ENCODE assay signal across 10 cellular contexts in genomic region chr1:206809504-206810084, GRCh38. TPM values are rescaled to one million over a fixed set of nuclear protein-coding genes. Genes with fewer than 3 reads are reported as not detected.
A peak's percentile ranks its signal among the peaks of the same experiment; 100 is the strongest.
DNase-seq lines count a peak whose midpoint lies in the region; TF ChIP-seq lines count a peak whose summit lies in the region.
"Had no signal": no experiment of that assay in that cellular context is flagged by ENCODE, and none has a peak within 500 bp of the region (broad histone marks: within the 10 kb centered on the region; RNA-seq: fewer than 3 reads in every experiment).

No MANE protein-coding gene starts in this region.

- no peak overlapping the region for H3K27ac ChIP-seq in suprapubic skin
- H3K27ac ChIP-seq: BLaER1 had no signal

- H3K4me3 ChIP-seq in suprapubic skin: no peak overlapping the region
- H3K4me3 ChIP-seq: BLaER1 had no signal

- H3K9me3 ChIP-seq in suprapubic skin: peaks cover 4% of the 10 kb centered on the region

- H3K9me3 Mint-ChIP-seq in activated CD4-positive, alpha-beta T cell treated with anti-CD3 and anti-CD28 coated beads, Interleukin-2, amount 10 ng/mL, durations not matched to agents 7 days and 5 days: peaks cover 24% of the 10 kb centered on the region
- H3K9me3 Mint-ChIP-seq in activated naive CD8-positive, alpha-beta T cell treated with anti-CD3 and anti-CD28 coated beads for 36 hours: peaks cover 7% of the 10 kb centered on the region
- H3K9me3 Mint-ChIP-seq: activated B cell treated with CpG ODN at 0.5 μM for 24 hours had no signal

- H3K27me3 ChIP-seq in suprapubic skin: peaks cover 5% of the 10 kb centered on the region
- H3K27me3 ChIP-seq: BLaER1 had no signal

- no peak for TF ChIP-seq POLR2A in suprapubic skin (IDR thresholded peaks at IDR 0.05)

- H3K4me1 ChIP-seq in suprapubic skin: no peaks in the 10 kb centered on the region

- no peak for TF ChIP-seq EP300 in suprapubic skin (IDR thresholded peaks at IDR 0.05)

- no peaks in the 10 kb centered on the region for H3K36me3 ChIP-seq in suprapubic skin
- H3K36me3 ChIP-seq: BLaER1 had no signal

- CTCF ChIA-PET in activated CD4-positive, alpha-beta T cell treated with anti-CD3 and anti-CD28 coated beads, Interleukin-2, amount 10 ng/mL, durations not matched to agents 7 days and 5 days (lab: Charles Lee): interaction anchor here (0.6 to 11.9 kb wide), 31 partner anchors 8 to 179 kb away, joined by 3 to 102 read pairs (median 5); partner anchors contain the start of gene FCMR

- H3K4me3 Mint-ChIP-seq in activated CD4-positive, alpha-beta T cell treated with anti-CD3 and anti-CD28 coated beads, Interleukin-2, amount 10 ng/mL, durations not matched to agents 7 days and 5 days: no peak overlapping the region
- H3K4me3 Mint-ChIP-seq in activated naive CD8-positive, alpha-beta T cell treated with anti-CD3 and anti-CD28 coated beads for 36 hours: no peak overlapping the region
- H3K4me3 Mint-ChIP-seq: activated B cell treated with CpG ODN at 0.5 μM for 24 hours had no signal

- DNase-seq in NCI-H1417 (lab: John Stamatoyannopoulos, UW): peak; percentile 21 to 57 (median 55)
- DNase-seq in NCI-H1417 treated with DMSO at 0.1 percent for 48 hours (lab: John Stamatoyannopoulos, UW): no peak
- peak; percentile 63 for DNase-seq in activated CD4-positive, alpha-beta T cell treated with anti-CD3 and anti-CD28 coated beads, Interleukin-2, amount 10 ng/mL, durations not matched to agents 7 days and 5 days
- peak; percentile 24 for DNase-seq in kidney glomerular epithelial cell (lab: John Stamatoyannopoulos, UW)
- DNase-seq in suprapubic skin (ENCODE audit: low spot score in 2 of 2): no peak
- no peak for DNase-seq in UCSD-AML1 (lab: John Stamatoyannopoulos, UW; ENCODE audit: unreplicated experiment)
- DNase-seq in activated naive CD8-positive, alpha-beta T cell treated with anti-CD3 and anti-CD28 coated beads for 36 hours: no peak
- DNase-seq: activated B cell treated with CpG ODN at 0.5 μM for 24 hours had no signal

- H3K27ac Mint-ChIP-seq in activated CD4-positive, alpha-beta T cell treated with anti-CD3 and anti-CD28 coated beads, Interleukin-2, amount 10 ng/mL, durations not matched to agents 7 days and 5 days: no peak overlapping the region
- H3K27ac Mint-ChIP-seq in activated naive CD8-positive, alpha-beta T cell treated with anti-CD3 and anti-CD28 coated beads for 36 hours: no peak overlapping the region
- H3K27ac Mint-ChIP-seq: activated B cell treated with CpG ODN at 0.5 μM for 24 hours had no signal

- peaks cover 48% of the 10 kb centered on the region for H3K4me1 Mint-ChIP-seq in activated CD4-positive, alpha-beta T cell treated with anti-CD3 and anti-CD28 coated beads, Interleukin-2, amount 10 ng/mL, durations not matched to agents 7 days and 5 days
- H3K4me1 Mint-ChIP-seq in activated naive CD8-positive, alpha-beta T cell treated with anti-CD3 and anti-CD28 coated beads for 36 hours: peaks cover 47% of the 10 kb centered on the region

- 71% methylated on average over 4 of the region's 4 CpGs for WGBS in suprapubic skin

- H3K27me3 Mint-ChIP-seq in activated CD4-positive, alpha-beta T cell treated with anti-CD3 and anti-CD28 coated beads, Interleukin-2, amount 10 ng/mL, durations not matched to agents 7 days and 5 days: peaks cover 2% of the 10 kb centered on the region
- H3K27me3 Mint-ChIP-seq in activated naive CD8-positive, alpha-beta T cell treated with anti-CD3 and anti-CD28 coated beads for 36 hours: no peaks in the 10 kb centered on the region
- H3K27me3 Mint-ChIP-seq: activated B cell treated with CpG ODN at 0.5 μM for 24 hours had no signal

- TF ChIP-seq CTCF in LNCAP (IDR thresholded peaks at IDR 0.05) (peak; percentile 75), suprapubic skin (IDR thresholded peaks at IDR 0.05) (no peak)

- peaks cover 20% of the 10 kb centered on the region for H3K36me3 Mint-ChIP-seq in activated CD4-positive, alpha-beta T cell treated with anti-CD3 and anti-CD28 coated beads, Interleukin-2, amount 10 ng/mL, durations not matched to agents 7 days and 5 days (ENCODE audit: low read depth)
- peaks cover 3% of the 10 kb centered on the region for H3K36me3 Mint-ChIP-seq in activated naive CD8-positive, alpha-beta T cell treated with anti-CD3 and anti-CD28 coated beads for 36 hours

- POLR2A ChIA-PET in activated CD4-positive, alpha-beta T cell treated with anti-CD3 and anti-CD28 coated beads, Interleukin-2, amount 10 ng/mL, durations not matched to agents 7 days and 5 days (lab: Charles Lee): no interaction called here

RNA-seq across cellular contexts. Expression of gene IL10, which starts 37.3 kb away (rescaled TPM):
- under 1 TPM; 0.12 to 0.15 TPM for total RNA-seq in activated CD4-positive, alpha-beta T cell treated with anti-CD3 and anti-CD28 coated beads, Interleukin-2, amount 10 ng/mL, durations not matched to agents 7 days and 5 days
- total RNA-seq in suprapubic skin: 1 to 10 TPM in 2 of 4 donors, under 1 TPM in 1, not detected in 1; 0.49 to 1.6 (median 1.0) TPM
- total RNA-seq in activated naive CD8-positive, alpha-beta T cell treated with anti-CD3 and anti-CD28 coated beads for 36 hours: not detected

RNA-seq across cellular contexts. Expression of gene IL19, which starts 39.0 kb away (rescaled TPM):
- total RNA-seq in activated CD4-positive, alpha-beta T cell treated with anti-CD3 and anti-CD28 coated beads, Interleukin-2, amount 10 ng/mL, durations not matched to agents 7 days and 5 days: not detected
- total RNA-seq in suprapubic skin: not detected
- not detected for total RNA-seq in activated naive CD8-positive, alpha-beta T cell treated with anti-CD3 and anti-CD28 coated beads for 36 hours
- total RNA-seq: activated B cell treated with CpG ODN at 0.5 μM for 24 hours had no signal

RNA-seq across cellular contexts. Expression of gene IL20, which starts 55.8 kb away (rescaled TPM):
- not detected for total RNA-seq in activated CD4-positive, alpha-beta T cell treated with anti-CD3 and anti-CD28 coated beads, Interleukin-2, amount 10 ng/mL, durations not matched to agents 7 days and 5 days
- 1 to 10 TPM in 2 of 4 donors, under 1 TPM in 1, not detected in 1; 0.76 to 1.4 (median 1.0) TPM for total RNA-seq in suprapubic skin
- total RNA-seq in activated naive CD8-positive, alpha-beta T cell treated with anti-CD3 and anti-CD28 coated beads for 36 hours: not detected
- total RNA-seq: activated B cell treated with CpG ODN at 0.5 μM for 24 hours had no signal

Comparison
In these comparisons a context has a peak if more than half of its experiments do, and no peak if none do; other contexts are left out.
1. DNase-seq: peak in NCI-H1417 (3 of 3), activated CD4-positive, alpha-beta T cell treated with anti-CD3 and anti-CD28 coated beads, Interleukin-2, amount 10 ng/mL, durations not matched to agents 7 days and 5 days (single experiment) and kidney glomerular epithelial cell (single experiment); none in NCI-H1417 treated with DMSO at 0.1 percent for 48 hours (single experiment), suprapubic skin (0 of 2), UCSD-AML1 (single experiment) and activated naive CD8-positive, alpha-beta T cell treated with anti-CD3 and anti-CD28 coated beads for 36 hours (single experiment).